8 cellular contexts compared by ENCODE assay signal in the genomic region with DNA sequence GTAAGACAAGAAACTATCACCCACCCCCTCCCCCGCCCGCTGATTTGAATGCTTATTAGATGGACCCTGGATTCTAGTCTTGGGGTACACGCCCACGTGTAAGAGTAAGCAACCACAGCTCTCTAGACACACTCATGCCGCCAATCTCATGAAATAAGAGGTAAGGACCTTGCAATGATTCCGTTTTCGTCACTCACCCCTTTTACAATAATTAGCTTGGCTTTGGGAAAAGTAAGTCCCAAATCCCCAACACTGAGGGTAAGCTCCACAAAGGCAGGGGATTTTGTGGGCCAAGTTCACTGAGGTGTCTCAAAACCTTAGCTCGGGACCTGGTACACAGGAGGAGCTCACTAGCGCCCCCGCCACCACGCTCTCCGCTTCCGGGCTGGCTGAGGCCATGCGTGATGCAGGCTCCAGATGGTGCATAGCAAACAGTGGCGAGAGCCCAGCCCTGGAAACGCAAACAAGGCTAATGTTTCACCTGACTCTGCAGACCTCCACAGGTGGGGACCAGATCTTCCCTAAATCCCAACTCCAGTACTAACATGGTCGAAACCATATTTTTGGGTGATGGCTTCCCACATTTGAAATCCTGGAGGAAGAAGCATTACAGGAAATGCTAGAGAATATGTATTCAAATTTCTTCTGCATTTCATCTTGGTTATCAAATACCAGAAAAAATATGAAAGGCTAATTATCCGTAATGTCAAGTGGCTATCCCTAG. TPM values are rescaled to one million over a fixed set of nuclear protein-coding genes. Genes with fewer than 3 reads are reported as not detected.
A peak's percentile ranks its signal among the peaks of the same experiment; 100 is the strongest.
DNase-seq lines count a peak whose midpoint lies in the region; ATAC-seq and TF ChIP-seq lines count a peak whose summit lies in the region.

No MANE protein-coding gene starts in this region.

- peak overlapping the region; percentile 93 for H3K27ac Mint-ChIP-seq in activated T-helper 1 cell treated with anti-CD3 and anti-CD28 coated beads, Interleukin-12 subunit alpha, Interleukin-12 subunit beta, Interleukin-2, Interleukin-4 antibody, amounts not matched to agents 30 ng/mL and 10 ng/mL and 1 ng/mL, durations not matched to agents 14 hours and 24 hours and 36 hours
- peak overlapping the region; percentile 41 to 57 (median 54) for H3K27ac Mint-ChIP-seq in nephron

- peak overlapping the region; percentile 86 for H2AFZ ChIP-seq in PC-9

- H3K79me2 ChIP-seq in PC-9 (ENCODE audit: low read depth): no peaks in the 10 kb centered on the region

- peaks cover 58% of the 10 kb centered on the region for H3K4me1 Mint-ChIP-seq in activated T-helper 1 cell treated with anti-CD3 and anti-CD28 coated beads, Interleukin-12 subunit alpha, Interleukin-12 subunit beta, Interleukin-2, Interleukin-4 antibody, amounts not matched to agents 30 ng/mL and 10 ng/mL and 1 ng/mL, durations not matched to agents 14 hours and 24 hours and 36 hours (ENCODE audit: low read depth)
- H3K4me1 Mint-ChIP-seq in nephron: peaks cover 6% of the 10 kb centered on the region

- intact Hi-C loops in PC-9 (cut with micrococcal nuclease; ENCODE audit: unreplicated experiment): loop anchor here (1.0 to 2.0 kb wide), 2 partner anchors 97 to 142 kb away; no protein-coding TSS in a partner anchor
- intact Hi-C loops in activated T-helper 1 cell treated with anti-CD3 and anti-CD28 coated beads, Interleukin-12 subunit alpha, Interleukin-12 subunit beta, Interleukin-2, Interleukin-4 antibody, amounts not matched to agents 30 ng/mL and 10 ng/mL and 1 ng/mL, durations not matched to agents 14 hours and 24 hours and 36 hours (cut with micrococcal nuclease): loop anchor here (1.0 to 5.0 kb wide), 16 partner anchors 36 to 738 kb away; a partner anchor contains a TSS

- ATAC-seq in GM21619 (IDR thresholded peaks at IDR 0.05; ENCODE audit: unreplicated experiment): peak; percentile 55

- TF ChIP-seq CTCF in PC-9 (conservative IDR thresholded peaks at IDR 0.05): peak; percentile 64
- TF ChIP-seq CTCF in nephron (IDR thresholded peaks at IDR 0.05; ENCODE audit: unreplicated experiment in 3 of 3): peak; percentile 50 to 66 (median 58)

- H3K9me3 Mint-ChIP-seq in activated T-helper 1 cell treated with anti-CD3 and anti-CD28 coated beads, Interleukin-12 subunit alpha, Interleukin-12 subunit beta, Interleukin-2, Interleukin-4 antibody, amounts not matched to agents 30 ng/mL and 10 ng/mL and 1 ng/mL, durations not matched to agents 14 hours and 24 hours and 36 hours: no peaks in the 10 kb centered on the region
- H3K9me3 Mint-ChIP-seq in nephron: no peaks in the 10 kb centered on the region

- no peaks in the 10 kb centered on the region for H3K9me3 ChIP-seq in PC-9 (ENCODE audit: insufficient read depth, low read depth)

- no peaks in the 10 kb centered on the region for H3K27me3 ChIP-seq in PC-9 (ENCODE audit: insufficient read depth, low read depth)

- H3K27me3 Mint-ChIP-seq in activated T-helper 1 cell treated with anti-CD3 and anti-CD28 coated beads, Interleukin-12 subunit alpha, Interleukin-12 subunit beta, Interleukin-2, Interleukin-4 antibody, amounts not matched to agents 30 ng/mL and 10 ng/mL and 1 ng/mL, durations not matched to agents 14 hours and 24 hours and 36 hours (ENCODE audit: insufficient read depth): no peaks in the 10 kb centered on the region
- H3K27me3 Mint-ChIP-seq in nephron (ENCODE audit: low read depth): peaks cover 26% of the 10 kb centered on the region

- H3K4me3 ChIP-seq in Jurkat, Clone E6-1 (ENCODE audit: low read length): peak overlapping the region; percentile 56
- peak overlapping the region; percentile 62 for H3K4me3 ChIP-seq in PC-9

- H3K9me2 ChIP-seq in PC-9 (ENCODE audit: insufficient read depth): no peaks in the 10 kb centered on the region

- peaks cover 11% of the 10 kb centered on the region for H3K36me3 Mint-ChIP-seq in activated T-helper 1 cell treated with anti-CD3 and anti-CD28 coated beads, Interleukin-12 subunit alpha, Interleukin-12 subunit beta, Interleukin-2, Interleukin-4 antibody, amounts not matched to agents 30 ng/mL and 10 ng/mL and 1 ng/mL, durations not matched to agents 14 hours and 24 hours and 36 hours (ENCODE audit: low read depth)
- no peaks in the 10 kb centered on the region for H3K36me3 Mint-ChIP-seq in nephron (ENCODE audit: low read depth)

- peak; percentile 82 for DNase-seq in DMS53 treated with DMSO at 0.1 percent for 48 hours (lab: John Stamatoyannopoulos, UW; ENCODE audit: unreplicated experiment)
- peak; percentile 81 for DNase-seq in Jurkat, Clone E6-1 (ENCODE audit: low read depth, low spot score)
- DNase-seq in PC-9: peak; percentile 75 to 80
- DNase-seq in activated T-helper 1 cell treated with anti-CD3 and anti-CD28 coated beads, Interleukin-12 subunit alpha, Interleukin-12 subunit beta, Interleukin-2, Interleukin-4 antibody, amounts not matched to agents 30 ng/mL and 10 ng/mL and 1 ng/mL, durations not matched to agents 14 hours and 24 hours and 36 hours (ENCODE audit: low spot score): peak; percentile 86
- peak; percentile 72 for DNase-seq in fibroblast of peridontal ligament (ENCODE audit: extremely low read depth)
- peak; percentile 85 for DNase-seq in stimulated activated naive CD4-positive, alpha-beta T cell treated with Interleukin-2 at 50 U/mL for 16 hours (lab: John Stamatoyannopoulos, UW)

- no peaks in the 10 kb centered on the region; the same call in 1 of the 2 replicates for H3K36me3 ChIP-seq in PC-9 (ENCODE audit: low read depth)

- peaks cover 38% of the 10 kb centered on the region for H3K4me1 ChIP-seq in PC-9 (replicated peaks; ENCODE audit: insufficient read depth)

- POLR2A ChIA-PET in PC-9 (lab: Charles Lee; ENCODE audit: unreplicated experiment): interaction anchor here (0.6 to 0.7 kb wide), 3 partner anchors 18 to 368 kb away, joined by 3 to 11 read pairs (median 3); no protein-coding TSS in a partner anchor

- H3K4me3 Mint-ChIP-seq in activated T-helper 1 cell treated with anti-CD3 and anti-CD28 coated beads, Interleukin-12 subunit alpha, Interleukin-12 subunit beta, Interleukin-2, Interleukin-4 antibody, amounts not matched to agents 30 ng/mL and 10 ng/mL and 1 ng/mL, durations not matched to agents 14 hours and 24 hours and 36 hours: peak overlapping the region; percentile 89
- H3K4me3 Mint-ChIP-seq in nephron: peak overlapping the region; percentile 82 to 94 (median 87)

- peak overlapping the region; percentile 75 for H3K27ac ChIP-seq in PC-9

- CTCF ChIA-PET in PC-9 (lab: Charles Lee): interaction anchor here (0.6 to 0.9 kb wide), 4 partner anchors 36 to 202 kb away, joined by 3 to 8 read pairs (median 3); no protein-coding TSS in a partner anchor

- BruUV-seq in PC-9 (replicated peaks; lab: Mats Ljungman, UMichigan): TSS peak; percentile 25

- H3F3A ChIP-seq in PC-9 (ENCODE audit: insufficient read depth, low read depth): peaks cover 14% of the 10 kb centered on the region

- peak overlapping the region; percentile 82 for H3K4me2 ChIP-seq in PC-9

- no peaks in the 10 kb centered on the region for H4K20me1 ChIP-seq in PC-9 (ENCODE audit: insufficient read depth)

RNA-seq across cellular contexts. Expression of a gene that starts 4.1 kb away (rescaled TPM):
- 31.1 TPM for polyA plus RNA-seq in Jurkat, Clone E6-1 (2012; ENCODE audit: insufficient read depth, insufficient read length)
- 39.0 and 52.7 TPM in 2 replicates for total RNA-seq in PC-9 (2021)
- 35.5 and 41.9 TPM in 2 replicates for total RNA-seq in activated T-helper 1 cell treated with anti-CD3 and anti-CD28 coated beads, Interleukin-12 subunit alpha, Interleukin-12 subunit beta, Interleukin-2, Interleukin-4 antibody, amounts not matched to agents 30 ng/mL and 10 ng/mL and 1 ng/mL, durations not matched to agents 14 hours and 24 hours and 36 hours

Comparison
In these comparisons a context has a peak if more than half of its experiments do, and no peak if none do; other contexts are left out.
1. Peak in every context shown above with its lines: DNase-seq, ATAC-seq, H3K4me3 ChIP-seq and H3K27ac ChIP-seq.